In the genomic region with DNA sequence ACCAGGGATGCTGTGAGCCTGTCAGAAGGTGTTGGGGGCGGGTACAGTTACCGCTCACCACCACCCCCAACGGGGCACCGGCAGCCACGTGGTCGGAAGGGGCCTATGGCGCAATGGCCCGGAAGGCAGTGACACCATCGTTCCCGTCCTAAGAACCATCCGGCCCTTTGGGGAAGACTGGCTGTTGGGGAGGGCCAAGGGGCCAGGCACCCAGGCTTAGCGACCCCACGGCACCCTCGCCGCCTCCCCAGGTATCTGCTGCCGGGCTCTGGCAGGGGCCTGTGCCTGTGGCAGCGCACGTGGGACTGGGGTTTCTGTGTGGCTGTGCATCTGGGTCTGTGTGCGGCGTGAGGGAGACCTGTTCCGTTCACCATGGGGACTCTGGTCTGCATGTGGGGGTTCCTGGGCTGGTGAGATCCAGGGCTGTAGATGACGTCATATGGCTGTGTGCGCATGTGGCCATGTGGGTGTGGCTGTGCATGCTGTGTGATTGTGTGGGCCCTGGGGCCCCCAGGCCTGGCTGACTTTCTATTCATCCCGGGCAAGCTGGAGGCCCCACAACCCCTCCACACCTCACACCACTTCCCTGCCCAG, we compare ENCODE assay signal across 9 cellular contexts. TPM values are rescaled to one million over a fixed set of nuclear protein-coding genes. Genes with fewer than 3 reads are reported as not detected.
DNase-seq lines count a peak whose midpoint lies in the region; ATAC-seq lines count a peak whose summit lies in the region.
"Had no signal": no experiment of that assay in that cellular context is flagged by ENCODE, and none has a peak within 500 bp of the region (broad histone marks: within the 10 kb centered on the region; RNA-seq: fewer than 3 reads in every experiment).

No MANE protein-coding gene starts in this region.

- DNase-seq in AML-193 (lab: John Stamatoyannopoulos, UW) = peak; percentile 57 to 61
- DNase-seq in Jurkat, Clone E6-1 (ENCODE audit: low read depth, low spot score) = peak; percentile 88
- DNase-seq in activated CD8-positive, alpha-beta memory T cell treated with anti-CD3 and anti-CD28 coated beads for 24 hours = peak; percentile 96
- DNase-seq in cardiac septum (ENCODE audit: low spot score) = peak; percentile 93
- DNase-seq in stimulated activated CD4-positive, alpha-beta T cell treated with anti-CD3 and anti-CD28 coated beads, TNF-alpha, amount 100 ng/mL, for 4 hours (ENCODE audit: low read depth in 3 of 3) = peak in 2 of 3 experiments; percentile 77 to 81
- no peak for DNase-seq in kidney glomerular epithelial cell (lab: John Stamatoyannopoulos, UW)
- DNase-seq in NCI-H1417 treated with DMSO at 0.1 percent for 48 hours (lab: John Stamatoyannopoulos, UW) = no peak

- ATAC-seq in GM19463 (IDR thresholded peaks at IDR 0.05; ENCODE audit: unreplicated experiment) = peak; percentile 72
- ATAC-seq: A549 had no signal

- intact Hi-C loops in cardiac septum (cut with DNase I) = no loop called here

- H3K4me3 ChIP-seq in Jurkat, Clone E6-1 (ENCODE audit: low read length) = peak overlapping the region; percentile 95
- H3K4me3 ChIP-seq: A549 had no signal

RNA-seq across cellular contexts. Expression of a gene that starts 0.7 kb away (rescaled TPM):
- not detected for polyA plus RNA-seq in Jurkat, Clone E6-1 (2012; ENCODE audit: insufficient read depth, insufficient read length)
- 0.32 TPM for total RNA-seq in cardiac septum
- polyA plus RNA-seq: A549 had no signal

RNA-seq across cellular contexts. Expression of a gene that starts 19.4 kb away (rescaled TPM):
- polyA plus RNA-seq in Jurkat, Clone E6-1 (2012; ENCODE audit: insufficient read depth, insufficient read length) = 1.0 TPM
- total RNA-seq in cardiac septum = 0.78 TPM

RNA-seq across cellular contexts. Expression of a gene that starts 23.4 kb away (rescaled TPM):
- polyA plus RNA-seq in Jurkat, Clone E6-1 (2012; ENCODE audit: insufficient read depth, insufficient read length) = 12.7 TPM
- 5.0 TPM for total RNA-seq in cardiac septum

Comparison
In these comparisons a context has a peak if more than half of its experiments do, and no peak if none do; other contexts are left out.
1. DNase-seq: peak in AML-193 (2 of 2), Jurkat, Clone E6-1 (single experiment), activated CD8-positive, alpha-beta memory T cell treated with anti-CD3 and anti-CD28 coated beads for 24 hours (single experiment), cardiac septum (single experiment) and stimulated activated CD4-positive, alpha-beta T cell treated with anti-CD3 and anti-CD28 coated beads, TNF-alpha, amount 100 ng/mL, for 4 hours (2 of 3); none in kidney glomerular epithelial cell (single experiment) and NCI-H1417 treated with DMSO at 0.1 percent for 48 hours (single experiment).